In the genomic region with DNA sequence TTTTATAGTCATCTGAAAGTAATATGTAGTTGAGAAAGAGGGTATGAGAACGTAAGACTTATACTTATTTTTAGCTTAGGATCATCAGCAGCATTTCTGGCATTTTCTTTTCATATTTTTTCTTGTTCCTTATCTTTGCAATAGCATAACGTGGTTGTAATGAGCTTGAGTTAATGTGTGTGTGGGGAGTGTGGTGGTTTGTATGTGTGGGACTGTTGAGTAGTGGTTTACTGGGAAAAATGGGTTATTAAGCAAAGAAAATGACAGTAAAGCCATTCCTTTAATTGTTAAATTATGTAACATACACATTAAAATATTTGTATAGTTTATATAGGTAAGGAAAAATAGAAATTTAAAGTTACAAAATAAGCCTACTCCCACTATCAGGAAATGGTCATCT, we compare ENCODE assay signal across 1 cellular context.
TF ChIP-seq lines count a peak whose summit lies in the region.

No MANE protein-coding gene starts in this region.

TF ChIP-seq in K562, 482 proteins besides CTCF, POLR2A, EP300 and RAD21:
- TF ChIP-seq, protein P1, sequence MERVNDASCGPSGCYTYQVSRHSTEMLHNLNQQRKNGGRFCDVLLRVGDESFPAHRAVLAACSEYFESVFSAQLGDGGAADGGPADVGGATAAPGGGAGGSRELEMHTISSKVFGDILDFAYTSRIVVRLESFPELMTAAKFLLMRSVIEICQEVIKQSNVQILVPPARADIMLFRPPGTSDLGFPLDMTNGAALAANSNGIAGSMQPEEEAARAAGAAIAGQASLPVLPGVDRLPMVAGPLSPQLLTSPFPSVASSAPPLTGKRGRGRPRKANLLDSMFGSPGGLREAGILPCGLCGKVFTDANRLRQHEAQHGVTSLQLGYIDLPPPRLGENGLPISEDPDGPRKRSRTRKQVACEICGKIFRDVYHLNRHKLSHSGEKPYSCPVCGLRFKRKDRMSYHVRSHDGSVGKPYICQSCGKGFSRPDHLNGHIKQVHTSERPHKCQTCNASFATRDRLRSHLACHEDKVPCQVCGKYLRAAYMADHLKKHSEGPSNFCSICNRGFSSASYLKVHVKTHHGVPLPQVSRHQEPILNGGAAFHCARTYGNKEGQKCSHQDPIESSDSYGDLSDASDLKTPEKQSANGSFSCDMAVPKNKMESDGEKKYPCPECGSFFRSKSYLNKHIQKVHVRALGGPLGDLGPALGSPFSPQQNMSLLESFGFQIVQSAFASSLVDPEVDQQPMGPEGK (CRISPR knock-in tag; IDR thresholded peaks at IDR 0.05; ENCODE audit: borderline replicate concordance) = no peak
- TF ChIP-seq ZNF316 (IDR thresholded peaks at IDR 0.05) (0 out of 2 replicates have a peak, but pooled peaks have one; percentile 5), ZNF449 (CRISPR knock-in tag; IDR thresholded peaks at IDR 0.05) (no peak)
TF ChIP-seq in K562: peak in this region for 1.
